ENCODE assay signal across 9 cellular contexts in the genomic region with DNA sequence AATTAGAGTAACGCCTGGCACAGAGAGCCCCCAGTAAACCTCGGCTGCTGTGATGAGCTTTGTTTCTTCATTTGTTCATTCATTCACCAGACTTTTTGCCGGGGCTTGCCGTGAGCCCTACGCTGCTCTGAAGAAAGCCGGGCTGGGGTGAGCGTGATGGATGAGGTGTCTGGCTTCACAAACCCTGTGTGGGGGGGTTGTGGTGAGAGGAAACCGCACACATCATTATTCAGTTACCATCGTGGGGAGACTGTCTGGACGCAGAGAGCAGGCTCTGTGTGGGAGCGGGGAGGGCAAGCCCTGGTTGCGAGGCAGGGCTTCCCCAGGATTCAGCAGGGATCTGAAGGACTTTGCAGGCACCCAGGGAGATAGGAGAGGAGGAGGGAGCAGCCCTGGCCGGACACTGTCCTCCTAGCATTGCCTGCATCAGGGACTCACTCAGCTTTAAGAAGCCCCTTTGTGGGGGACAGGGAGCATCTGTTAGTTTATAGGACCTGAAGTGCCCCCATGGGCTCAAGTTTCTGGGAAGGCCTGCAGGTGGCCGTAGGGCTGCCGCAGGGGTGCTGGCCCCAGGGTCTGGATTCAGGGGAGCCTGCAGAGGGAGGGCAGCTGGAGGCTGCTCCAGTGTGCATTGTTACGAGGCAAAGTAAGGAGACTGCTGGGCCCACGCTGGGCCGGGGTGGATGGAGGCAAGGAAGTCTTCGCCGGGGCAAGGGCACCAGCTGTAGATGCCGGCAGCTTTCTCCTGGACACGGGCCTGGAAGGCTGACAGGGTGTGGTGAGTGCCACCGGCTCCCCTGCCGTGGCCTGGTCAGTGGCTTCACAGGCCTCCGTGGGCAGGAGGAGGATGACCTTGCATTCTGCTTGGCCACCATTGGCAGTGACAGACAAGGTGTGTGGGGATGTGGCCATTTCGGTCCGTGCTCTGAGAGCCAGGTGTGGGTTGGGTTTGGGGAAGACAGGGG.
DNase-seq lines count a peak whose midpoint lies in the region; ATAC-seq and TF ChIP-seq lines count a peak whose summit lies in the region.
"Had no signal": no experiment of that assay in that cellular context is flagged by ENCODE, and none has a peak within 500 bp of the region (broad histone marks: within the 10 kb centered on the region; RNA-seq: fewer than 3 reads in every experiment).

No MANE protein-coding gene starts in this region.

- H3K27ac ChIP-seq in right atrium auricular region = no peak overlapping the region
- H3K27ac ChIP-seq: C4-2B had no signal

- intact Hi-C loops in left ventricle myocardium superior (cut with micrococcal nuclease) = no loop called here

- H3K4me3 ChIP-seq in right atrium auricular region = no peak overlapping the region

- DNase-seq in left ventricle myocardium superior (peak; percentile 30), right atrium auricular region (ENCODE audit: low spot score) (no peak), fibroblast of gingiva (ENCODE audit: low read depth) (peak; percentile 54), cerebellum (ENCODE audit: low spot score) (no peak), DMS114 treated with DMSO at 0.1 percent for 48 hours (lab: John Stamatoyannopoulos, UW; ENCODE audit: unreplicated experiment) (no peak)
- peak; percentile 67 for DNase-seq in activated CD8-positive, alpha-beta memory T cell treated with anti-CD3 and anti-CD28 coated beads, Interleukin-2, amount 50 U/mL, for 1 hour (ENCODE audit: extremely low read depth)
- peak; percentile 71 for DNase-seq in stimulated activated CD4-positive, alpha-beta T cell treated with anti-CD3 and anti-CD28 coated beads, Interleukin-2, amount 100 ng/mL, for 4 hours (ENCODE audit: low read depth)

- no peaks in the 10 kb centered on the region for H3K27me3 ChIP-seq in right atrium auricular region

- no peaks in the 10 kb centered on the region for H3K36me3 ChIP-seq in right atrium auricular region

- peaks cover 0 to 83% of the 10 kb centered on the region in 2 donors for H3K4me1 ChIP-seq in right atrium auricular region

- no peak for ATAC-seq in left ventricle myocardium superior
- no peak for ATAC-seq in HG02938 (IDR thresholded peaks at IDR 0.05; ENCODE audit: unreplicated experiment)

- no peak for TF ChIP-seq CTCF in right atrium auricular region (IDR thresholded peaks at IDR 0.05)

- no peaks in the 10 kb centered on the region for H3K9me3 ChIP-seq in right atrium auricular region

Comparison
In these comparisons a context has a peak if more than half of its experiments do, and no peak if none do; other contexts are left out.
1. DNase-seq: peak in left ventricle myocardium superior (single experiment), activated CD8-positive, alpha-beta memory T cell treated with anti-CD3 and anti-CD28 coated beads, Interleukin-2, amount 50 U/mL, for 1 hour (single experiment), fibroblast of gingiva (single experiment) and stimulated activated CD4-positive, alpha-beta T cell treated with anti-CD3 and anti-CD28 coated beads, Interleukin-2, amount 100 ng/mL, for 4 hours (single experiment); none in right atrium auricular region (single experiment), cerebellum (single experiment) and DMS114 treated with DMSO at 0.1 percent for 48 hours (single experiment).